In the genomic region with DNA sequence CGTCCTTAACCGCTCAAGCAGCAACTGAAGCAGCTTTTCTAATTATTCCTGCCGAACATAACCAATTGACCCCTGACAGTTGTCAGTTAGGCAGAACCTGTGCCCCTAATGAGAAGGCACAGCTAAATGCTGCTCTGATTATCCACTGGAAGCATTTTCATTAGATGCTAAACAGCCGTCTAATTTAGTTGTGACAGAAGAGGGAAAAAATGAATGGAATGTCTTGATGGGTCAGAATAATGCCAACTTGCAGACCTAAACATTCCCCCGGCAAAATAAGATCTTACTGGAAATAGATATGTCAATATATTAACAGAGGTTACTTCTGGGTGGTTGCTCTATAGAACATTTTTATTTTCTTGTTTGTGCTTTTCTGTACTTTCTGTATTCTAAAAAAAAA, we compare ENCODE assay signal across 34 cellular contexts.
A peak's percentile ranks its signal among the peaks of the same experiment; 100 is the strongest.
DNase-seq lines count a peak whose midpoint lies in the region; ATAC-seq, FAIRE-seq and TF ChIP-seq lines count a peak whose summit lies in the region.
"Had no signal": no experiment of that assay in that cellular context is flagged by ENCODE, and none has a peak within 500 bp of the region (broad histone marks: within the 10 kb centered on the region; RNA-seq: fewer than 3 reads in every experiment).

No MANE protein-coding gene starts in this region.

- no peak overlapping the region for H3K23ac ChIP-seq in H9 (ENCODE audit: insufficient read length, low read depth, low read length)

- no peak overlapping the region for H2BK5ac ChIP-seq in H9 (ENCODE audit: insufficient read length, low read length)

- H3K4me1 Mint-ChIP-seq in H9 (peaks cover 15 to 19% of the 10 kb centered on the region in 2 experiments), astrocyte (ENCODE audit: low read depth, unreplicated experiment) (peaks cover 15% of the 10 kb centered on the region)
- H3K4me1 Mint-ChIP-seq in activated T-cell treated with anti-CD3 and anti-CD28 coated beads, Interleukin-2, amount 50 U/mL, for 4 hours (ENCODE audit: low read depth), result peaks cover 2% of the 10 kb centered on the region
- H3K4me1 Mint-ChIP-seq: stimulated activated effector memory CD8-positive, alpha-beta T cell treated with anti-CD3 and anti-CD28 coated beads, Interleukin-12 subunit alpha, Interleukin-12 subunit beta, amount 100 ng/mL, for 72 hours had no signal

- no peak for TF ChIP-seq POLR2A in heart left ventricle (IDR thresholded peaks at IDR 0.05)

- H3K23me2 ChIP-seq in H9 (ENCODE audit: insufficient read length, low read depth, low read length, poor library complexity, severe bottlenecking), result no peaks in the 10 kb centered on the region

- H3K36me3 ChIP-seq in astrocyte (ENCODE audit: insufficient read depth, low read length) (no peaks in the 10 kb centered on the region), heart left ventricle (no peaks in the 10 kb centered on the region)
- H3K36me3 ChIP-seq: left lung, pancreas had no signal

- TF ChIP-seq CTCF in H9 (conservative IDR thresholded peaks at IDR 0.05) (no peak), astrocyte (IDR thresholded peaks at IDR 0.05; ENCODE audit: insufficient read depth, low read depth, low read length) (no peak), heart left ventricle (IDR thresholded peaks at IDR 0.05) (no peak)

- no peak overlapping the region for H3T11ph ChIP-seq in H9 (ENCODE audit: low read length)

- H2AFZ ChIP-seq in H9 (ENCODE audit: low read length) (no peak overlapping the region), astrocyte (ENCODE audit: low read depth, low read length) (no peak overlapping the region)
- H2AFZ ChIP-seq: hepatocyte had no signal

- no peak overlapping the region for H2AK5ac ChIP-seq in H9 (ENCODE audit: insufficient read length, low read length)

- H3K18ac ChIP-seq in H9 (ENCODE audit: insufficient read length, low read depth, low read length), result no peak overlapping the region

- H3K4me3 Mint-ChIP-seq in H9 (no peak overlapping the region), astrocyte (ENCODE audit: unreplicated experiment) (no peak overlapping the region)
- H3K4me3 Mint-ChIP-seq in activated T-cell treated with anti-CD3 and anti-CD28 coated beads, Interleukin-2, amount 50 U/mL, for 4 hours, result no peak overlapping the region
- H3K4me3 Mint-ChIP-seq: activated CD4-positive, alpha-beta memory T cell treated with anti-CD3 and anti-CD28 coated beads for 36 hours; CD4-positive, alpha-beta T cell; effector memory CD8-positive, alpha-beta T cell; nephron; stimulated activated effector memory CD8-positive, alpha-beta T cell treated with anti-CD3 and anti-CD28 coated beads, Interleukin-12 subunit alpha, Interleukin-12 subunit beta, amount 100 ng/mL, for 72 hours; T-helper 1 cell treated with Interleukin-12 subunit alpha and Interleukin-12 subunit beta and Interleukin-4 antibody, amounts not matched to agents 30 μg/mL and 1 μg/mL, for 36 hours; type B pancreatic cell had no signal

- no peak overlapping the region for H4K8ac ChIP-seq in H9 (replicated peaks; ENCODE audit: insufficient read length, low read depth, low read length)

- H4K5ac ChIP-seq in H9 (ENCODE audit: insufficient read length, low read depth, low read length), result no peak overlapping the region

- no peak overlapping the region for H3K4ac ChIP-seq in H9 (ENCODE audit: low read depth, low read length)

- intact Hi-C loops in heart left ventricle (cut with DNase I), result no loop called here

- no peak overlapping the region for H3K9ac ChIP-seq in H9 (ENCODE audit: extremely low read depth, insufficient read length, low read length)
- H3K9ac ChIP-seq in astrocyte (ENCODE audit: low read length), result no peak overlapping the region
- H3K9ac ChIP-seq: KMS-11 had no signal

- H3K9me3 Mint-ChIP-seq in H9, result no peaks in the 10 kb centered on the region; a peak in 1 of 5 replicates
- no peaks in the 10 kb centered on the region for H3K9me3 Mint-ChIP-seq in astrocyte (ENCODE audit: unreplicated experiment)
- no peaks in the 10 kb centered on the region for H3K9me3 Mint-ChIP-seq in activated T-cell treated with anti-CD3 and anti-CD28 coated beads, Interleukin-2, amount 50 U/mL, for 4 hours
- H3K9me3 Mint-ChIP-seq: activated CD4-positive, alpha-beta memory T cell treated with anti-CD3 and anti-CD28 coated beads for 36 hours; CD4-positive, alpha-beta T cell; effector memory CD8-positive, alpha-beta T cell; nephron; stimulated activated effector memory CD8-positive, alpha-beta T cell treated with anti-CD3 and anti-CD28 coated beads, Interleukin-12 subunit alpha, Interleukin-12 subunit beta, amount 100 ng/mL, for 72 hours; T-helper 1 cell treated with Interleukin-12 subunit alpha and Interleukin-12 subunit beta and Interleukin-4 antibody, amounts not matched to agents 30 μg/mL and 1 μg/mL, for 36 hours; type B pancreatic cell had no signal

- no peak for DNase-seq in H9
- DNase-seq in astrocyte (ENCODE audit: low read depth), result peak; percentile 31
- peak; percentile 21 for DNase-seq in kidney tubule cell (ENCODE audit: low spot score)
- DNase-seq in heart left ventricle, result no peak
- no peak for DNase-seq in activated T-cell treated with anti-CD3 and anti-CD28 coated beads, Interleukin-2, amount 50 U/mL, for 4 hours
- DNase-seq in NCI-H82 (lab: John Stamatoyannopoulos, UW), result no peak
- DNase-seq: activated CD4-positive, alpha-beta memory T cell treated with anti-CD3 and anti-CD28 coated beads for 36 hours; activated CD8-positive, alpha-beta memory T cell treated with anti-CD3 and anti-CD28 coated beads, Interleukin-2, amount 50 U/mL, for 4 hours; activated naive CD4-positive, alpha-beta T cell treated with anti-CD3 and anti-CD28 coated beads, Interleukin-2, amount 50 U/mL, for 16 hours; CD4-positive, alpha-beta T cell; cortex of kidney; effector memory CD8-positive, alpha-beta T cell; erythroblast; foreskin melanocyte; H7; left lung; midbrain; NCI-H1417 treated with DMSO at 0.1 percent for 48 hours; NCI-H2081; NCI-H2227 treated with DMSO at 0.1 percent for 48 hours; NCI-H69; pancreas; right cardiac atrium; stimulated activated CD4-positive, alpha-beta T cell treated with anti-CD3 and anti-CD28 coated beads, Interleukin-12 subunit alpha, Interleukin-12 subunit beta, amount 100 ng/mL, for 4 hours; stimulated activated CD4-positive, alpha-beta T cell treated with anti-CD3 and anti-CD28 coated beads, Interleukin-4, amount 100 ng/mL, for 24 hours had no signal

- H3K4me3 ChIP-seq in astrocyte (ENCODE audit: insufficient read depth, low read depth, low read length), result no peak overlapping the region
- H3K4me3 ChIP-seq in heart left ventricle, result no peak overlapping the region
- H3K4me3 ChIP-seq: hepatocyte, left lung, pancreas had no signal

- H4K20me1 ChIP-seq in H9 (ENCODE audit: control insufficient read depth, insufficient read depth, insufficient read length), result no peaks in the 10 kb centered on the region
- H4K20me1 ChIP-seq in astrocyte (ENCODE audit: insufficient read depth, low read length), result no peaks in the 10 kb centered on the region

- no peak overlapping the region for H2BK12ac ChIP-seq in H9 (ENCODE audit: insufficient read length, low read depth, low read length)

- H3K79me1 ChIP-seq in H9 (ENCODE audit: insufficient read depth, low read depth, low read length, poor library complexity, severe bottlenecking), result no peaks in the 10 kb centered on the region

- H3K14ac ChIP-seq in H9 (ENCODE audit: insufficient read depth, low read length), result no peak overlapping the region

- H3K36me3 Mint-ChIP-seq in H9 (ENCODE audit: insufficient read depth in 1 of 3, low read depth in 3 of 3), result no peaks in the 10 kb centered on the region
- H3K36me3 Mint-ChIP-seq in astrocyte (ENCODE audit: low read depth, unreplicated experiment), result no peaks in the 10 kb centered on the region
- no peaks in the 10 kb centered on the region for H3K36me3 Mint-ChIP-seq in activated T-cell treated with anti-CD3 and anti-CD28 coated beads, Interleukin-2, amount 50 U/mL, for 4 hours (ENCODE audit: insufficient read depth)
- H3K36me3 Mint-ChIP-seq: activated CD4-positive, alpha-beta memory T cell treated with anti-CD3 and anti-CD28 coated beads for 36 hours; stimulated activated effector memory CD8-positive, alpha-beta T cell treated with anti-CD3 and anti-CD28 coated beads, Interleukin-12 subunit alpha, Interleukin-12 subunit beta, amount 100 ng/mL, for 72 hours; type B pancreatic cell had no signal

- H3K9me3 ChIP-seq in H9 (ENCODE audit: control insufficient read depth, low read depth, low read length) (no peaks in the 10 kb centered on the region), astrocyte (ENCODE audit: insufficient read depth, low read depth, low read length) (no peaks in the 10 kb centered on the region), heart left ventricle (no peaks in the 10 kb centered on the region)
- H3K9me3 ChIP-seq: left lung, pancreas had no signal

- H3K79me2 ChIP-seq in H9 (ENCODE audit: insufficient read depth, low read length) (no peaks in the 10 kb centered on the region), astrocyte (ENCODE audit: insufficient read depth, low read length) (no peaks in the 10 kb centered on the region)
- H3K79me2 ChIP-seq: hepatocyte had no signal

- H3K27ac ChIP-seq in H9 (ENCODE audit: insufficient read length, low read depth, low read length) (no peak overlapping the region), astrocyte (ENCODE audit: low read depth, low read length) (no peak overlapping the region), heart left ventricle (no peak overlapping the region)
- H3K27ac ChIP-seq: hepatocyte, KMS-11, left lung, pancreas had no signal

- WGBS in H9 (ENCODE audit: extremely low coverage, insufficient read length, low lambda C conversion rate), result no CpG with 5 or more reads among the region's 5 CpGs
- WGBS in heart left ventricle, 4 donors, result 64 to 73% (median 69%) methylated on average over 5 of the region's 5 CpGs

- no peak overlapping the region for H3K27ac Mint-ChIP-seq in H9
- H3K27ac Mint-ChIP-seq in astrocyte (ENCODE audit: unreplicated experiment), result peak overlapping the region; percentile 11
- H3K27ac Mint-ChIP-seq: activated CD4-positive, alpha-beta memory T cell treated with anti-CD3 and anti-CD28 coated beads for 36 hours; CD4-positive, alpha-beta T cell; effector memory CD8-positive, alpha-beta T cell; nephron; stimulated activated effector memory CD8-positive, alpha-beta T cell treated with anti-CD3 and anti-CD28 coated beads, Interleukin-12 subunit alpha, Interleukin-12 subunit beta, amount 100 ng/mL, for 72 hours; T-helper 1 cell treated with Interleukin-12 subunit alpha and Interleukin-12 subunit beta and Interleukin-4 antibody, amounts not matched to agents 30 μg/mL and 1 μg/mL, for 36 hours; type B pancreatic cell had no signal

- H3K4me1 ChIP-seq in H9 (ENCODE audit: insufficient read depth, low read length) (no peaks in the 10 kb centered on the region; the same call in 1 of the 2 replicates), astrocyte (ENCODE audit: insufficient read depth, low read length) (peaks cover 4% of the 10 kb centered on the region), heart left ventricle (no peaks in the 10 kb centered on the region)
- H3K4me1 ChIP-seq: left lung, pancreas had no signal

- no peaks in the 10 kb centered on the region for H3K27me3 ChIP-seq in H9 (ENCODE audit: insufficient read depth, low read length)
- H3K27me3 ChIP-seq in astrocyte (ENCODE audit: insufficient read depth, low read length), result no peaks in the 10 kb centered on the region
- H3K27me3 ChIP-seq in heart left ventricle, result peaks cover 0 to 3% (median 0%) of the 10 kb centered on the region in 9 donors
- H3K27me3 ChIP-seq: hepatocyte, left lung, pancreas had no signal

- no peak overlapping the region for H2BK20ac ChIP-seq in H9 (ENCODE audit: low read depth, low read length, poor library complexity, severe bottlenecking)

- FAIRE-seq in astrocyte (lab: Jason Lieb, UNC), result no peak
- FAIRE-seq: pancreas, TTC549 had no signal

- no peak overlapping the region for H3K4me2 ChIP-seq in H9 (ENCODE audit: insufficient read depth, insufficient read length, low read length)
- H3K4me2 ChIP-seq in astrocyte (ENCODE audit: low read length), result peak overlapping the region; percentile 15
- H3K4me2 ChIP-seq: hepatocyte, KMS-11 had no signal

- 0 out of 2 replicates have a peak overlapping the region, but pooled peaks have one; percentile 61 for H2BK15ac ChIP-seq in H9 (ENCODE audit: low read depth, low read length)

- H4K91ac ChIP-seq in H9 (ENCODE audit: insufficient read length, low read depth, low read length), result no peak overlapping the region

- H3K56ac ChIP-seq in H9 (ENCODE audit: insufficient read length, low read depth, low read length), result no peak overlapping the region

- H3K27me3 Mint-ChIP-seq in H9 (ENCODE audit: low read depth) (no peaks in the 10 kb centered on the region), astrocyte (ENCODE audit: low read depth, unreplicated experiment) (no peaks in the 10 kb centered on the region)
- no peaks in the 10 kb centered on the region for H3K27me3 Mint-ChIP-seq in activated T-cell treated with anti-CD3 and anti-CD28 coated beads, Interleukin-2, amount 50 U/mL, for 4 hours (ENCODE audit: low read depth)
- H3K27me3 Mint-ChIP-seq: CD4-positive, alpha-beta T cell had no signal

- ATAC-seq in heart left ventricle, result no peak
- no peak for ATAC-seq in activated T-cell treated with anti-CD3 and anti-CD28 coated beads, Interleukin-2, amount 50 U/mL, for 4 hours
- no peak for ATAC-seq in HG02840 (IDR thresholded peaks at IDR 0.05; ENCODE audit: low FRiP score, unreplicated experiment)
- ATAC-seq: activated CD4-positive, CD25-positive, alpha-beta regulatory T cell treated with anti-CD3 and anti-CD28 coated beads, Interleukin-2, amount 50 U/mL, for 24 hours; effector memory CD8-positive, alpha-beta T cell; left lung; pancreas; right cardiac atrium; stimulated activated effector memory CD8-positive, alpha-beta T cell treated with anti-CD3 and anti-CD28 coated beads, Interleukin-12 subunit alpha, Interleukin-12 subunit beta, amount 100 ng/mL, for 72 hours had no signal

- H2BK120ac ChIP-seq in H9 (ENCODE audit: low read depth, low read length, poor library complexity, severe bottlenecking), result no peak overlapping the region

Comparison
In these comparisons a context has a peak if more than half of its experiments do, and no peak if none do; other contexts are left out.
1. DNase-seq: peak in astrocyte (single experiment) and kidney tubule cell (single experiment); none in H9 (single experiment), heart left ventricle (0 of 5), activated T-cell treated with anti-CD3 and anti-CD28 coated beads, Interleukin-2, amount 50 U/mL, for 4 hours (single experiment) and NCI-H82 (single experiment).